In the genomic region with DNA sequence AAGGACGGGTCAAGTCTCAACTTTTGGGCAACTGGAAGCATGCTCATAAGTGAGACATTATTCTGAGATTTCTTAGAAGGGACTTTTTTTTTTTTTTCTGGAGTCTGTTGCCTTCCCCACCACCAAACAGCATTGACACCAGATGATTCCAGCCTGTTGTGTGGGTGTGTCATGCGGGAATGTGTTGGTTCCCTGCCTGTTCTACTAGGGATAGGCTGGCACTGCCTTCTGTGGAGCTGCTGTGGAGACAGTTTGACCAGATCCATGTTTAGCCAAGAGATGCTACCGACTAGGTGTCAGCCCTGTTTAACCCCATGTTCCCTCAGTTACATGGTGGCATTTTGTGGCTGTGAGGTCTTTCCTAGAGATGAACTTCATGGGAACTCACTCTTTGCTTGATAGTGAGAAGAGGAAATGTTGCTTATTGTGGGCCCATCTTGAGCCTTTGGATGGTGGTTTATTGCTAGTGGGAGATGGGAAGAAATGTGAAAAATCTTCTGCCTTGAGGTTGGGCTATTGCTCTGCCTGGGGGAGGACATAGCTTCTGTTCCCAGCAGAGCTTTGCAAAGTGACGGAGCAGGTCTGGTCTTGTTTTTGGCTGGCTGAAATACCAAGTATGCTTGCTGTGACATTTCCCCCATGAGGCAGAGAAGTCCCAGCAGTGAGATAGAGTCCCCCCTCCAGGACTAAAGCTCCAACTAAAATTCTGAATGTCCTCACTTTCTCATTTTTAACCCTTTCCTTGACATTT, we compare ENCODE assay signal across 1 cellular context.
TF ChIP-seq lines count a peak whose summit lies in the region.

No MANE protein-coding gene starts in this region.

TF ChIP-seq in H1, 55 proteins besides CTCF, POLR2A, EP300 and RAD21 (continued from another document):
- TF ChIP-seq FOSL1 (IDR thresholded peaks at IDR 0.05; ENCODE audit: insufficient read depth, low read depth, low read length), result no peak
- TF ChIP-seq TEAD4 (IDR thresholded peaks at IDR 0.05; ENCODE audit: low read depth, low read length), result no peak
- TF ChIP-seq CBX5 (IDR thresholded peaks at IDR 0.05; ENCODE audit: low read depth, low read length), result no peak
TF ChIP-seq in H1: peak in this region for 0.
